Comparison of ENCODE assay signal across 9 cellular contexts in the genomic region with DNA sequence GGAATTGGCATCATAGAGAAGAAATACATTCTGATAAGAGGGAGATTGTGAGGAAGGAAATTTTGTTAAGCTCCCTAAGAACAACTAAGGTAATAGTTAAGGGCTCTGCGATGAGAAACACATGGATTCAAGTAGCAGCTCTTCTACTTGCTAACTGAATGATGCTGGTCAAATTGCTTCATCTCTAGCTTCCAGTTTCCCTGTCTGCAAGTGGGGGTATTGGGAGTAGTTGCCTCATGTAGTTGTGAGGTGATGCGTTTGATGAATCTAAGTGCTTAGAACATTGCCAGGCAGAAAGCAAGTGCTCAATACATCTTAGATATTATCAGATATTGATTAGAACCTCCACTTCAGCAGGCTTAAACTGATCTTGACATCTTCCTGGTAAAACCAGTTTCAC.
"Had no signal": no experiment of that assay in that cellular context is flagged by ENCODE, and none has a peak within 500 bp of the region (broad histone marks: within the 10 kb centered on the region; RNA-seq: fewer than 3 reads in every experiment).

No MANE protein-coding gene starts in this region.

- DNase-seq: cortex of kidney had no signal

- H3K36me3 ChIP-seq: right atrium auricular region had no signal

- H3K27ac Mint-ChIP-seq: activated CD8-positive, alpha-beta T cell treated with anti-CD3 and anti-CD28 coated beads, Interleukin-2, amount 10 ng/mL, durations not matched to agents 7 days and 5 days; activated naive CD8-positive, alpha-beta T cell treated with anti-CD3 and anti-CD28 coated beads, Interleukin-2, amount 50 U/mL, for 24 hours; immature natural killer cell; natural killer cell; type B pancreatic cell; WTC11 had no signal

- H3K27me3 ChIP-seq: right atrium auricular region had no signal

- H3K9me3 Mint-ChIP-seq: activated naive CD8-positive, alpha-beta T cell treated with anti-CD3 and anti-CD28 coated beads, Interleukin-2, amount 50 U/mL, for 24 hours; immature natural killer cell; natural killer cell; type B pancreatic cell; WTC11 had no signal

- H3K27me3 Mint-ChIP-seq: activated naive CD8-positive, alpha-beta T cell treated with anti-CD3 and anti-CD28 coated beads, Interleukin-2, amount 50 U/mL, for 24 hours; type B pancreatic cell had no signal

- H3K36me3 Mint-ChIP-seq: immature natural killer cell, natural killer cell, type B pancreatic cell, WTC11 had no signal

- H3K9me3 ChIP-seq: right atrium auricular region had no signal

- H3K4me3 ChIP-seq: right atrium auricular region, smooth muscle cell had no signal

- H3K27ac ChIP-seq: right atrium auricular region had no signal

- H3K4me3 Mint-ChIP-seq: activated CD8-positive, alpha-beta T cell treated with anti-CD3 and anti-CD28 coated beads, Interleukin-2, amount 10 ng/mL, durations not matched to agents 7 days and 5 days; activated naive CD8-positive, alpha-beta T cell treated with anti-CD3 and anti-CD28 coated beads, Interleukin-2, amount 50 U/mL, for 24 hours; immature natural killer cell; natural killer cell; type B pancreatic cell; WTC11 had no signal
